ENCODE assay signal across 8 cellular contexts in the genomic region with DNA sequence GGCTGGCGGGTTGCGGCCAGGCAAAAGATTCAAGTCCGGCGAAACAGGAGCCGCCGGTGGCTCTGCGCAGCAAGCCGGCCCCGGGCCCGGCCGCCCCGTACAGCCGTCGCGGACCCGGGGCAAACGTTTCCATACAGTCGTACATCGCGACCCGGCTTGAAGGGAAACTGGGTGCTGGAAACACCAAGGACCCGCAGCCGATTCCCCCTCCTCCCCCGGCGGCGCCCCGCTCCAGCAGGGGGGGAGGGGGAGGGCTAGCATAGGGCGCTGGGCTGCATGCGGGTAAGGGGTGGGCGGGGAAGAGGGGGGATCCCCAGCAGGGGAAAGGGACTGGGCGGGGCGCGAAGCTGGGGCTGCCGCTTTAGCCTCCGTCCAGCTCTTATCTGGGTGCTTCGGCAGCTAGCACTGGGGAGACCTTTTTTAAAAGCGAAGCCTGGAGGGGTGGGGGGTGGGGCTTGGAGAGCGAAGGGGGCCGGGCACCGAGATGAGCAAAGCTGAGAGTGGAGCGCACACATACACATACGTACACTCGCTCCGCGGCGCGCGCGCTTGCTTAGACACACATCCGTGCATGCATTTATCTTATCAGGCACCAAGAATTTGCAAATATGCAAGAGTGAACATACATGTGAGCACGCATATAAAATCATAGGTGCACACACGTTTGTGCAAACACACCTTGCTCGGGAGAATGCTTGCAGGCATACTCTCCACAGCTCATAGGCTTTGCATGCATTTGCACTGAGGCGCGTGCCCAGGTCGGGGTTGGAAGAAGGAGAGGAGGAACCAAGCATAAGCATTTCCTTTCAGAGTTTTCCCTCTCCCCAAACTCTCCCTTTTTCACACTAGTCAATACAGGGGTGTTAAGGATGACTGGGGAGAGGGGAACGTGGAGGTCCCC. TPM values are rescaled to one million over a fixed set of nuclear protein-coding genes. Genes with fewer than 3 reads are reported as not detected.
DNase-seq lines count a peak whose midpoint lies in the region; ATAC-seq and TF ChIP-seq lines count a peak whose summit lies in the region.

No MANE protein-coding gene starts in this region.

- H3K27ac ChIP-seq in IMR-90 (ENCODE audit: insufficient read depth, low read length) = peak overlapping the region; percentile 67
- no peak overlapping the region for H3K27ac ChIP-seq in iPS DF 6.9 (ENCODE audit: low read length)
- H3K27ac ChIP-seq in gastrocnemius medialis = peak overlapping the region; percentile 98 to 100 (median 98)

- peak overlapping the region; percentile 75 for H3K9ac ChIP-seq in IMR-90 (ENCODE audit: low read depth, low read length)

- H3K4ac ChIP-seq in IMR-90 (ENCODE audit: low read depth, low read length) = peak overlapping the region; percentile 87

- H3K18ac ChIP-seq in IMR-90 (ENCODE audit: low read depth, low read length) = peak overlapping the region; percentile 25; the same call in 1 of the 2 replicates

- 0 out of 2 replicates have a peak overlapping the region, but pooled peaks have one; percentile 50 for H2BK120ac ChIP-seq in IMR-90 (ENCODE audit: low read depth, low read length)

- peak overlapping the region; percentile 24 to 80; a peak in 3 of 4 replicates for H4K8ac ChIP-seq in IMR-90 (ENCODE audit: low read depth in 2 of 2, low read length in 2 of 2)

- TF ChIP-seq RAD21 in IMR-90 (IDR thresholded peaks at IDR 0.05; ENCODE audit: low read length) = no peak

- peak overlapping the region; percentile 70; the same call in 1 of the 2 replicates for H3K56ac ChIP-seq in IMR-90 (ENCODE audit: extremely low read depth, insufficient read depth, low read length)

- no peaks in the 10 kb centered on the region for H3K9me3 ChIP-seq in IMR-90 (ENCODE audit: control insufficient read depth, insufficient read depth, low read length)
- no peaks in the 10 kb centered on the region for H3K9me3 ChIP-seq in iPS DF 6.9 (ENCODE audit: control insufficient read depth, insufficient read depth, low read length)
- no peaks in the 10 kb centered on the region for H3K9me3 ChIP-seq in gastrocnemius medialis

- TF ChIP-seq POLR2A in IMR-90 (IDR thresholded peaks at IDR 0.05; ENCODE audit: low read depth, low read length) (0 out of 2 replicates have a peak, but pooled peaks have one; percentile 24), gastrocnemius medialis (IDR thresholded peaks at IDR 0.05) (no peak)

- peak overlapping the region; percentile 89; the same call in 1 of the 2 replicates for H4K91ac ChIP-seq in IMR-90 (ENCODE audit: insufficient read depth, low read depth, low read length)

- dilution Hi-C loops in IMR-90 (cut with HindIII; ENCODE audit: low sequenced_read_pairs, unreplicated experiment) = no loop called here

- H4K20me1 ChIP-seq in IMR-90 (ENCODE audit: insufficient read depth, low read length) = peaks cover 12% of the 10 kb centered on the region

- POLR2A ChIA-PET in IMR-90 (lab: Charles Lee; ENCODE audit: unreplicated experiment) = interaction anchor here (0.7 kb wide), 1 partner anchor 9 kb away, joined by 3 read pairs; no protein-coding TSS in a partner anchor

- peak; percentile 15 for ATAC-seq in GM21423 (IDR thresholded peaks at IDR 0.05; ENCODE audit: unreplicated experiment)
- ATAC-seq in IMR-90 (ENCODE audit: low read depth) = peak; percentile 36
- peak; percentile 3 to 11 for ATAC-seq in gastrocnemius medialis

- peak overlapping the region; percentile 88 for H2AFZ ChIP-seq in IMR-90 (replicated peaks; ENCODE audit: low read length, poor library complexity)

- H4K5ac ChIP-seq in IMR-90 (ENCODE audit: low read depth, low read length) = no peak overlapping the region

- H3K4me3 ChIP-seq in IMR-90 (ENCODE audit: insufficient read depth, low read depth, low read length) (peak overlapping the region; percentile 53), astrocyte of the cerebellum (ENCODE audit: low read depth, low read length) (peak overlapping the region; percentile 74), iPS DF 6.9 (ENCODE audit: low read length) (peak overlapping the region; percentile 65; the same call in 1 of the 2 replicates), gastrocnemius medialis (peak overlapping the region; percentile 74 to 83 (median 75))

- H3K14ac ChIP-seq in IMR-90 (replicated peaks; ENCODE audit: low read depth, low read length) = peak overlapping the region; percentile 75

- intact Hi-C loops in IMR-90 (cut with micrococcal nuclease) (loop anchor here (2.0 to 10.0 kb wide), 2 partner anchors 79 to 105 kb away; a partner anchor contains a TSS), gastrocnemius medialis (cut with DNase I; ENCODE audit: low total_unique reads) (loop anchor here (5.0 kb wide), 1 partner anchor 282 kb away; a partner anchor contains a TSS)

- H3K27me3 ChIP-seq in IMR-90 (ENCODE audit: control insufficient read depth, insufficient read depth, low read length) (no peaks in the 10 kb centered on the region), iPS DF 6.9 (ENCODE audit: control insufficient read depth, insufficient read depth, low read length) (no peaks in the 10 kb centered on the region; the same call in 1 of the 2 replicates), gastrocnemius medialis (no peaks in the 10 kb centered on the region)

- H3K79me1 ChIP-seq in IMR-90 (ENCODE audit: low read depth in 1 of 2, low read length in 2 of 2) = peaks cover 28 to 80% of the 10 kb centered on the region in 2 experiments

- TF ChIP-seq CTCF in IMR-90 (conservative IDR thresholded peaks at IDR 0.05; ENCODE audit: low read depth, low read length) (no peak), astrocyte of the cerebellum (IDR thresholded peaks at IDR 0.05; ENCODE audit: low read depth, low read length, missing control alignments) (no peak), gastrocnemius medialis (IDR thresholded peaks at IDR 0.05 in 4 of 5, conservative IDR thresholded peaks at IDR 0.05 in 1 of 5) (no peak)

- H3K4me1 ChIP-seq in IMR-90 (ENCODE audit: control insufficient read depth, insufficient read depth, low read length) = peaks cover 49% of the 10 kb centered on the region
- peaks cover 43% of the 10 kb centered on the region for H3K4me1 ChIP-seq in iPS DF 6.9 (ENCODE audit: control insufficient read depth, insufficient read depth, low read length)
- peaks cover 43 to 60% of the 10 kb centered on the region in 2 donors for H3K4me1 ChIP-seq in gastrocnemius medialis

- no peak overlapping the region for H2BK15ac ChIP-seq in IMR-90 (ENCODE audit: low read depth, low read length)

- H3K23ac ChIP-seq in IMR-90 (ENCODE audit: low read depth, low read length) = peak overlapping the region; percentile 92

- WGBS in IMR-90 (ENCODE audit: extremely low coverage in 2 of 2, insufficient read length in 1 of 2), 2 experiments = 0% methylated on average over 11 of the region's 57 CpGs; no CpG with 5 or more reads in 1 of the 2 experiments
- no CpG with 5 or more reads among the region's 57 CpGs for WGBS in iPS DF 6.9 (ENCODE audit: insufficient coverage, insufficient read length)

- peak overlapping the region; percentile 81 for H2BK5ac ChIP-seq in IMR-90 (ENCODE audit: low read depth, low read length, poor library complexity, severe bottlenecking)

- BruUV-seq in IMR-90 (replicated peaks; lab: Mats Ljungman, UMichigan) = no TSS peak

- H2AK9ac ChIP-seq in IMR-90 (replicated peaks; ENCODE audit: low read depth, low read length, poor library complexity) = peak overlapping the region; percentile 95

- CTCF ChIA-PET in IMR-90 (lab: Yijun Ruan, JAX) = interaction anchor here (0.6 to 0.7 kb wide), 2 partner anchors 19 to 49 kb away, joined by 3 to 4 read pairs; no protein-coding TSS in a partner anchor

- in situ Hi-C loops in IMR-90 (cut with MboI; ENCODE audit: low sequenced_read_pairs) = loop anchor here (10.0 kb wide), 1 partner anchor 295 kb away; no protein-coding TSS in a partner anchor
- in situ Hi-C loops in astrocyte of the cerebellum (cut with HindIII; ENCODE audit: low sequenced_read_pairs) = no loop called here
- in situ Hi-C loops in gastrocnemius medialis (cut with MboI; ENCODE audit: low sequenced_read_pairs in 4 of 4) = loop anchor here in 2 of 4 donors (10.0 kb wide), 2 partner anchors 65 to 125 kb away; no protein-coding TSS in a partner anchor

- no peak overlapping the region for H2BK20ac ChIP-seq in IMR-90 (ENCODE audit: low read depth, low read length)

- H3K36me3 ChIP-seq in IMR-90 (ENCODE audit: control insufficient read depth, insufficient read depth, low read length) (peaks cover 2% of the 10 kb centered on the region), iPS DF 6.9 (ENCODE audit: control insufficient read depth, insufficient read depth, low read length) (no peaks in the 10 kb centered on the region), gastrocnemius medialis (no peaks in the 10 kb centered on the region)

- H3K9me1 ChIP-seq in IMR-90 (ENCODE audit: insufficient read depth, low read length) = peaks cover 35% of the 10 kb centered on the region

- DNase-seq in COLO668 (lab: John Stamatoyannopoulos, UW; ENCODE audit: unreplicated experiment) = peak; percentile 45
- DNase-seq in IMR-90 = peak; percentile 78
- peak; percentile 69 for DNase-seq in T-helper 9 cell
- DNase-seq in astrocyte of the cerebellum (ENCODE audit: low read depth) = no peak
- no peak for DNase-seq in iPS DF 6.9 (ENCODE audit: low read depth, low spot score)
- no peak for DNase-seq in gastrocnemius medialis
- DNase-seq in NCI-H1048 (lab: John Stamatoyannopoulos, UW) = no peak

- H2AK5ac ChIP-seq in IMR-90 (ENCODE audit: low read depth, low read length) = peak overlapping the region; percentile 32; the same call in 1 of the 2 replicates

- H3K4me2 ChIP-seq in IMR-90 (ENCODE audit: low read depth, low read length) = peak overlapping the region; percentile 94

RNA-seq across cellular contexts. Expression of a gene that starts 11.8 kb away (rescaled TPM):
- 7.5 and 7.9 TPM in 2 replicates for total RNA-seq in IMR-90 (2012; rRNA removed)
- 28.6 and 30.9 TPM in 2 replicates for polyA plus RNA-seq in IMR-90 (2012; rRNA removed)
- 19.9 and 30.7 TPM in 2 replicates for polyA plus RNA-seq in IMR-90 (2012; cell fraction: cytosol; rRNA removed)
- polyA plus RNA-seq in IMR-90 (2012; cell fraction: nucleus; rRNA removed; ENCODE audit: low replicate concordance) = 50.8 and 62.0 TPM in 2 replicates
- total RNA-seq in gastrocnemius medialis = 1 to 10 TPM; 4.2 to 5.8 (median 4.9) TPM

RNA-seq across cellular contexts. Expression of a gene that starts 13.2 kb away (rescaled TPM):
- total RNA-seq in IMR-90 (2012; rRNA removed) (under 0.01 and 0.18 TPM in 2 replicates), gastrocnemius medialis (under 1 TPM in 2 of 4 donors, not detected in 2; 0.73 to 0.81 TPM)
- 0.44 and 0.60 TPM in 2 replicates for polyA plus RNA-seq in IMR-90 (2012; rRNA removed)
- polyA plus RNA-seq in IMR-90 (2012; cell fraction: cytosol; rRNA removed) = 0.11 and 0.23 TPM in 2 replicates
- 2.5 and 4.3 TPM in 2 replicates for polyA plus RNA-seq in IMR-90 (2012; cell fraction: nucleus; rRNA removed; ENCODE audit: low replicate concordance)

RNA-seq across cellular contexts. Expression of a gene that starts 39.5 kb away (rescaled TPM):
- total RNA-seq in IMR-90 (2012; rRNA removed) = 5.0 and 5.4 TPM in 2 replicates
- polyA plus RNA-seq in IMR-90 (2012; rRNA removed) = 39.8 and 45.6 TPM in 2 replicates
- 8.8 and 9.9 TPM in 2 replicates for polyA plus RNA-seq in IMR-90 (2012; cell fraction: cytosol; rRNA removed)
- 572 and 670 TPM in 2 replicates for polyA plus RNA-seq in IMR-90 (2012; cell fraction: nucleus; rRNA removed; ENCODE audit: low replicate concordance)
- 10 to 100 TPM in 1 of 4 donors, 1 to 10 TPM in 2, under 1 TPM in 1; 0.68 to 14.9 (median 1.9) TPM for total RNA-seq in gastrocnemius medialis

RNA-seq across cellular contexts. Expression of a gene that starts 39.7 kb away (rescaled TPM):
- total RNA-seq in IMR-90 (2012; rRNA removed) (11.7 and 13.1 TPM in 2 replicates), gastrocnemius medialis (1 to 10 TPM; 4.1 to 7.4 (median 5.0) TPM)
- 7.0 and 14.0 TPM in 2 replicates for polyA plus RNA-seq in IMR-90 (2012; rRNA removed)
- polyA plus RNA-seq in IMR-90 (2012; cell fraction: cytosol; rRNA removed) = 3.0 and 3.9 TPM in 2 replicates
- polyA plus RNA-seq in IMR-90 (2012; cell fraction: nucleus; rRNA removed; ENCODE audit: low replicate concordance) = 13.8 and 55.4 TPM in 2 replicates

RNA-seq across cellular contexts. Expression of a gene that starts 47.9 kb away (rescaled TPM):
- 5.6 and 6.5 TPM in 2 replicates for total RNA-seq in IMR-90 (2012; rRNA removed)
- 8.6 and 9.2 TPM in 2 replicates for polyA plus RNA-seq in IMR-90 (2012; rRNA removed)
- 3.7 and 4.6 TPM in 2 replicates for polyA plus RNA-seq in IMR-90 (2012; cell fraction: cytosol; rRNA removed)
- polyA plus RNA-seq in IMR-90 (2012; cell fraction: nucleus; rRNA removed; ENCODE audit: low replicate concordance) = 19.5 and 33.8 TPM in 2 replicates
- under 1 TPM in 3 of 4 donors, not detected in 1; 0.20 to 0.44 (median 0.24) TPM for total RNA-seq in gastrocnemius medialis

Comparison
In these comparisons a context has a peak if more than half of its experiments do, and no peak if none do; other contexts are left out.
1. DNase-seq: peak in COLO668 (single experiment), IMR-90 (single experiment) and T-helper 9 cell (single experiment); none in astrocyte of the cerebellum (single experiment), iPS DF 6.9 (single experiment), gastrocnemius medialis (0 of 2) and NCI-H1048 (single experiment).
2. Peak in every context shown above with its lines, with median percentiles within 50 percentile points of each other: ATAC-seq and H3K4me3 ChIP-seq.